ENCODE assay signal across 16 cellular contexts in the genomic region with DNA sequence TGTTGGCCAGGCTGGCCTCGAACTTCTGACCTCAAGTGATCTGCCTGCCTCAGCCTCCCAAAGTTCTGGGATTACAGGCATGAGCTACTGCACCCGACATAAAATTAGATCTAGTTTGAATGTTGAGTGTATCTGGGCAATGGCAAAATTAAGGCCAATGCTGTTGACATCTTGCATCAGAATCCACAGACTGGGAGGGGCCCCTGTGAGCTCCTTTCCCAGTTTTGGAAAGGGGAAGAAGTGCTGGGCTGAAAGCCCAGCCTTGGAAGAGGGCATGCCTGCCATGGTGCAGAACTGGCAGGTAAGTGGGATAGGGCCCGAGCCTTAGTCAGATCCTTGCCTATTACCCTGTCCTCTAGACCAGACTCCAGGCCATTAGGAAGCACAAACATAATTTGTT. TPM values are rescaled to one million over a fixed set of nuclear protein-coding genes. Genes with fewer than 3 reads are reported as not detected.
DNase-seq lines count a peak whose midpoint lies in the region; ATAC-seq and TF ChIP-seq lines count a peak whose summit lies in the region.
"Had no signal": no experiment of that assay in that cellular context is flagged by ENCODE, and none has a peak within 500 bp of the region (broad histone marks: within the 10 kb centered on the region; RNA-seq: fewer than 3 reads in every experiment).

No MANE protein-coding gene starts in this region.

- no peak overlapping the region for H3K4me3 Mint-ChIP-seq in T-helper 2 cell treated with Interferon-gamma antibody and Interleukin-4, amounts not matched to agents 5 μg/mL and 100 μg/mL, for 36 hours
- H3K4me3 Mint-ChIP-seq: CD4-positive, CD25-positive, alpha-beta regulatory T cell; H9 had no signal

- TF ChIP-seq CTCF in right atrium auricular region (IDR thresholded peaks at IDR 0.05): no peak
- TF ChIP-seq CTCF in body of pancreas (IDR thresholded peaks at IDR 0.05): no peak
- no peak for TF ChIP-seq CTCF in left ventricle myocardium inferior (IDR thresholded peaks at IDR 0.05; ENCODE audit: borderline replicate concordance)
- TF ChIP-seq CTCF in psoas muscle (IDR thresholded peaks at IDR 0.05): no peak

- no peak overlapping the region for H3K27ac ChIP-seq in right atrium auricular region
- peak overlapping the region in 3 of 4 donors; percentile 31 to 68 (median 66) for H3K27ac ChIP-seq in body of pancreas
- H3K27ac ChIP-seq in left ventricle myocardium inferior (replicated peaks): peak overlapping the region; percentile 57
- peak overlapping the region; percentile 15 for H3K27ac ChIP-seq in psoas muscle
- H3K27ac ChIP-seq: BLaER1 treated with 17β-estradiol and CSF1 and Interleukin-3, amounts not matched to agents 10 nM and 100 nM had no signal

- DNase-seq in Right ventricle myocardium inferior (ENCODE audit: missing footprints) (no peak), right atrium auricular region (ENCODE audit: low spot score) (no peak), body of pancreas (no peak), left ventricle myocardium inferior (peak; percentile 41), psoas muscle (no peak), NCI-H2196 treated with DMSO at 0.1 percent for 48 hours (lab: John Stamatoyannopoulos, UW; ENCODE audit: unreplicated experiment) (no peak)
- DNase-seq in activated naive CD4-positive, alpha-beta T cell (lab: John Stamatoyannopoulos, UW): no peak
- no peak for DNase-seq in T-helper 2 cell treated with Interferon-gamma antibody and Interleukin-4, amounts not matched to agents 5 μg/mL and 100 μg/mL, for 36 hours (ENCODE audit: low spot score)
- DNase-seq: 8988T; CD4-positive, CD25-positive, alpha-beta regulatory T cell; GOT3; H9 had no signal

- intact Hi-C loops in Right ventricle myocardium inferior (cut with DNase I): no loop called here
- intact Hi-C loops in body of pancreas (cut with DNase I): no loop called here
- intact Hi-C loops in left ventricle myocardium inferior (cut with micrococcal nuclease): no loop called here
- intact Hi-C loops in psoas muscle (cut with DNase I): loop anchor here in 1 of 2 donors (5.0 kb wide), 1 partner anchor 37 kb away; no protein-coding TSS in a partner anchor

- H3K27ac Mint-ChIP-seq in T-helper 2 cell treated with Interferon-gamma antibody and Interleukin-4, amounts not matched to agents 5 μg/mL and 100 μg/mL, for 36 hours: no peak overlapping the region
- H3K27ac Mint-ChIP-seq: H9 had no signal

- TF ChIP-seq POLR2A in body of pancreas (IDR thresholded peaks at IDR 0.05): no peak

- no peaks in the 10 kb centered on the region for H3K27me3 ChIP-seq in right atrium auricular region
- H3K27me3 ChIP-seq in body of pancreas: no peaks in the 10 kb centered on the region
- no peaks in the 10 kb centered on the region for H3K27me3 ChIP-seq in left ventricle myocardium inferior (ENCODE audit: low read depth)
- H3K27me3 ChIP-seq in psoas muscle (ENCODE audit: insufficient read depth in 3 of 3, low read length in 2 of 3): no peaks in the 10 kb centered on the region
- H3K27me3 ChIP-seq: BLaER1 treated with 17β-estradiol and CSF1 and Interleukin-3, amounts not matched to agents 10 nM and 100 nM had no signal

- ATAC-seq in Right ventricle myocardium inferior (peak; percentile 63), body of pancreas (no peak), psoas muscle (peak in 1 of 4 donors; percentile 23)
- ATAC-seq: HepG2 had no signal

- H3K4me1 Mint-ChIP-seq in T-helper 2 cell treated with Interferon-gamma antibody and Interleukin-4, amounts not matched to agents 5 μg/mL and 100 μg/mL, for 36 hours (ENCODE audit: low read depth): peaks cover 12% of the 10 kb centered on the region

- no peaks in the 10 kb centered on the region for H3K9me3 Mint-ChIP-seq in T-helper 2 cell treated with Interferon-gamma antibody and Interleukin-4, amounts not matched to agents 5 μg/mL and 100 μg/mL, for 36 hours
- H3K9me3 Mint-ChIP-seq: CD4-positive, CD25-positive, alpha-beta regulatory T cell; H9 had no signal

- H3K9me3 ChIP-seq in right atrium auricular region (no peaks in the 10 kb centered on the region), body of pancreas (no peaks in the 10 kb centered on the region), left ventricle myocardium inferior (replicated peaks) (no peaks in the 10 kb centered on the region), psoas muscle (no peaks in the 10 kb centered on the region)
- H3K9me3 ChIP-seq: BLaER1 treated with 17β-estradiol and CSF1 and Interleukin-3, amounts not matched to agents 10 nM and 100 nM had no signal

- 88 to 92% methylated on average over 3 of the region's 3 CpGs for WGBS in body of pancreas, 2 donors
- 35 to 71% (median 53%) methylated on average over 3 of the region's 3 CpGs for WGBS in psoas muscle, 3 donors

- H3K4me1 ChIP-seq in right atrium auricular region (peaks cover 0 to 2% of the 10 kb centered on the region in 2 donors), body of pancreas (peaks cover 32% of the 10 kb centered on the region), left ventricle myocardium inferior (peaks cover 32% of the 10 kb centered on the region), psoas muscle (peaks cover 26% of the 10 kb centered on the region)

- H3K36me3 ChIP-seq in right atrium auricular region (no peaks in the 10 kb centered on the region), body of pancreas (replicated peaks in 1 of 2; ENCODE audit: insufficient read depth in 1 of 2, low read depth in 2 of 2) (no peaks in the 10 kb centered on the region), left ventricle myocardium inferior (no peaks in the 10 kb centered on the region), psoas muscle (ENCODE audit: insufficient read depth in 1 of 2, low read depth in 1 of 2) (no peaks in the 10 kb centered on the region)
- H3K36me3 ChIP-seq: BLaER1 treated with 17β-estradiol and CSF1 and Interleukin-3, amounts not matched to agents 10 nM and 100 nM had no signal

- H3K27me3 Mint-ChIP-seq in T-helper 2 cell treated with Interferon-gamma antibody and Interleukin-4, amounts not matched to agents 5 μg/mL and 100 μg/mL, for 36 hours (ENCODE audit: low read depth): peaks cover 39% of the 10 kb centered on the region

- H3K4me3 ChIP-seq in right atrium auricular region (no peak overlapping the region), body of pancreas (no peak overlapping the region), left ventricle myocardium inferior (no peak overlapping the region), psoas muscle (no peak overlapping the region)
- H3K4me3 ChIP-seq: BLaER1 treated with 17β-estradiol and CSF1 and Interleukin-3, amounts not matched to agents 10 nM and 100 nM; GM12878 had no signal

- no peaks in the 10 kb centered on the region for H3K36me3 Mint-ChIP-seq in T-helper 2 cell treated with Interferon-gamma antibody and Interleukin-4, amounts not matched to agents 5 μg/mL and 100 μg/mL, for 36 hours (ENCODE audit: low read depth)

RNA-seq across cellular contexts. Expression of gene MYOM1, which starts 4.5 kb away (rescaled TPM):
- total RNA-seq in Right ventricle myocardium inferior: 611 TPM
- total RNA-seq in right atrium auricular region: 100 to 1,000 TPM; 357 to 410 TPM
- 10 to 100 TPM; 10.9 to 21.8 TPM for total RNA-seq in body of pancreas
- 667 TPM for total RNA-seq in left ventricle myocardium inferior
- total RNA-seq in psoas muscle: 100 to 1,000 TPM; 388 to 842 (median 567) TPM
- 100 to 1,000 TPM in 2 of 3 donors, 10 to 100 TPM in 1; 54.8 to 209 (median 117) TPM for polyA plus RNA-seq in psoas muscle
- total RNA-seq: Daoy had no signal

RNA-seq across cellular contexts. Expression of gene MYL12A, which starts 23.4 kb away (rescaled TPM):
- 2,252 TPM for total RNA-seq in Right ventricle myocardium inferior
- total RNA-seq in right atrium auricular region: 1,000 to 10,000 TPM; 1,108 to 5,712 TPM
- 100 to 1,000 TPM; 102 to 174 TPM for total RNA-seq in body of pancreas
- total RNA-seq in left ventricle myocardium inferior: 2,410 TPM
- 1,000 to 10,000 TPM in 3 of 4 donors, 100 to 1,000 TPM in 1; 995 to 3,547 (median 2,203) TPM for total RNA-seq in psoas muscle
- 1,000 to 10,000 TPM in 2 of 3 donors, 100 to 1,000 TPM in 1; 957 to 3,920 (median 1,327) TPM for polyA plus RNA-seq in psoas muscle

RNA-seq across cellular contexts. Expression of gene MYL12B, which starts 37.7 kb away (rescaled TPM):
- 180 TPM for total RNA-seq in Right ventricle myocardium inferior
- total RNA-seq in right atrium auricular region: 100 to 1,000 TPM; 180 to 231 TPM
- 100 to 1,000 TPM in 1 of 2 donors, 10 to 100 TPM in 1; 84.7 to 121 TPM for total RNA-seq in body of pancreas
- 176 TPM for total RNA-seq in left ventricle myocardium inferior
- 100 to 1,000 TPM; 163 to 212 (median 180) TPM for total RNA-seq in psoas muscle
- polyA plus RNA-seq in psoas muscle: 100 to 1,000 TPM; 193 to 243 (median 240) TPM

Comparison
In these comparisons a context has a peak if more than half of its experiments do, and no peak if none do; other contexts are left out.
1. H3K27ac ChIP-seq: peak in body of pancreas (3 of 4), left ventricle myocardium inferior (single experiment) and psoas muscle (single experiment); none in right atrium auricular region (0 of 2).
2. RNA of gene MYOM1, which starts 4.5 kb away (total RNA-seq): 388 to 842 TPM in psoas muscle, 667 TPM in left ventricle myocardium inferior (single experiment), 611 TPM in Right ventricle myocardium inferior (single experiment) and 357 to 410 TPM in right atrium auricular region; 10.9 to 21.8 TPM in body of pancreas; every median in the first group is over 10 times any median in the second.
3. RNA of gene MYL12A, which starts 23.4 kb away (total RNA-seq): 1,108 to 5,712 TPM in right atrium auricular region, 995 to 3,547 TPM in psoas muscle, 2,410 TPM in left ventricle myocardium inferior (single experiment) and 2,252 TPM in Right ventricle myocardium inferior (single experiment); 102 to 174 TPM in body of pancreas; every median in the first group is over 4 times any median in the second.